Comparison of ENCODE assay signal across 1 cellular context in the genomic region with DNA sequence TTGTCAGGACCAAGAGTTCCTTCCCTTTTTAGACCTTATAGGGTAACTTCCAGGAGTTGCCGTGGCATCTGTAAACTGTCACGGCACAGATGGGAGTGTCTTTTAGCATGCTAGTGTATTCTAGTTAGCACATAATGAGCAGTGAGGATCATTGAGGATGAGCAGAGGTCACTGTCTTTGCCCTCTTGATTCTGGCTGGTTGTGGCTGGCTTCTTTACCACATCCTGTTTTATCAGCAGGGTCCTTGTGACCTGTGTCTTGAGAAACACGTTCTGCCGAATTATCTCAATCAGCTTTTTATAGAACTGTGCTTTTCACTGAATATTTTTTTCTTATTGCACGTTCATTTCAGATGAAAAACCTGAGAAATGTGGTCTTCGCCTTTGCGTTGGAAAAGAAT.
TF ChIP-seq lines count a peak whose summit lies in the region.

No MANE protein-coding gene starts in this region.

TF ChIP-seq in SK-N-SH, 30 proteins besides CTCF, POLR2A, EP300 and RAD21 (continued from another document):
- TF ChIP-seq FOSL2 (IDR thresholded peaks at IDR 0.05; ENCODE audit: borderline replicate concordance, low read depth) (no peak), SMC3 (IDR thresholded peaks at IDR 0.05; ENCODE audit: low read depth, low read length) (no peak)
